Comparison of ENCODE assay signal across 9 cellular contexts in the genomic region with DNA sequence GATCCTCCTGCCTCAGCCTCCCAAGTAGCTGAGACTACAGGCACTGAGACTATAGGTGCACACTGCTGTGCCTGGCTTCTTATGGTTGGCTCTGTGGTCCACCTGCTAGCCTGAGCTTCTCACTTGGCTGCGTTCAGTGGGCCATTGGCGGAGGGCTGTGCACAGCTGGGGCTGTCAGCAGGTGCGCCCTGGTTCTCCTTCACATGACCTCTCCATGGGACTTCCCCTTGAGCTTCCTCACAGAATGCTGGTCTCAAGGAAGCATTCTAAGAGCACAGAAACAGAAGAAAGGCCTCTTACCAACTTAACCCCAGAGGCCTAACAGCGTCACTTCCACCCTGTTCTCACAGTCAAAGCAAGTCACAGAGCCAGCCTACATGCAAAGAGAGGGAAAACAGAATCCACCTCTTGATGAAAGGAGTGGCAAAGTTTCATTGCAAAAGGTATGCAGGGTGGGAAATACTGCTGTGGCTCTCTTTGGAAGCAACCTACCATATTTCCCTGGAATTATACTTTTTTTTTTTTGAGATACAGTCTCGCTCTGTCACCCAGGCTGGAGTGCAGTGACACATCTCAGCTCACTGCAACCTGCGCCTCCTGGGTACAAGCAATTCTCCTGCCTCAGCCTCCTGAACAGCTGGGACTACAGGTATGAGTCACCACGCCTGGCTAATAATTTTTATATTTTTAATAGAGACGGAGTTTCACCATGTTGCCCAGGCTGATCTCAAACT. TPM values are rescaled to one million over a fixed set of nuclear protein-coding genes. Genes with fewer than 3 reads are reported as not detected.
DNase-seq lines count a peak whose midpoint lies in the region; ATAC-seq and TF ChIP-seq lines count a peak whose summit lies in the region.
"Had no signal": no experiment of that assay in that cellular context is flagged by ENCODE, and none has a peak within 500 bp of the region (broad histone marks: within the 10 kb centered on the region; RNA-seq: fewer than 3 reads in every experiment).

No MANE protein-coding gene starts in this region.

- TF ChIP-seq CTCF in DND-41 (IDR thresholded peaks at IDR 0.05; ENCODE audit: borderline replicate concordance, extremely low read depth, low read length, poor library complexity, severe bottlenecking), result no peak

- no peak overlapping the region for H3K9ac ChIP-seq in DND-41 (ENCODE audit: low read depth, low read length)

- H3K4me2 ChIP-seq in DND-41 (ENCODE audit: insufficient read depth, low read length), result no peak overlapping the region

- H3K36me3 ChIP-seq in DND-41 (ENCODE audit: insufficient read depth, low read length) (peaks cover 40% of the 10 kb centered on the region), H7 (replicated peaks; ENCODE audit: control insufficient read depth, insufficient read depth, low read length) (no peaks in the 10 kb centered on the region)

- H3K79me2 ChIP-seq in DND-41 (ENCODE audit: insufficient read depth, low read length), result peaks cover 4% of the 10 kb centered on the region; the same call in 1 of the 2 replicates

- no peaks in the 10 kb centered on the region for H3K9me3 ChIP-seq in DND-41 (ENCODE audit: insufficient read depth, low read length, severe bottlenecking)

- H3K27ac ChIP-seq in DND-41 (ENCODE audit: low read length), result peak overlapping the region; percentile 44; the same call in 1 of the 2 replicates

- no peaks in the 10 kb centered on the region for H3K4me1 ChIP-seq in DND-41 (ENCODE audit: insufficient read depth, low read length)

- H2AFZ ChIP-seq in DND-41 (ENCODE audit: low read depth, low read length), result no peak overlapping the region

- H4K20me1 ChIP-seq in DND-41 (ENCODE audit: insufficient read depth, low read length), result no peaks in the 10 kb centered on the region

- H3K4me3 ChIP-seq in DND-41 (ENCODE audit: low read depth in 1 of 2, low read length in 2 of 2) (no peak overlapping the region), H7 (ENCODE audit: insufficient read depth, low read depth, low read length) (no peak overlapping the region)

- peak; percentile 35; the same call in 1 of the 3 replicates for ATAC-seq in DND-41 (ENCODE audit: insufficient read depth, low read depth)
- peak; percentile 91 for ATAC-seq in GM19324 (IDR thresholded peaks at IDR 0.05; ENCODE audit: low FRiP score, unreplicated experiment)
- peak; percentile 88 for ATAC-seq in HG03064 (IDR thresholded peaks at IDR 0.05; ENCODE audit: low read depth, unreplicated experiment)

- DNase-seq in DND-41 (no peak), NCI-H446 (lab: John Stamatoyannopoulos, UW) (no peak), H7 (no peak), NCI-H526 treated with DMSO at 0.1 percent for 48 hours (lab: John Stamatoyannopoulos, UW) (no peak), DMS153 treated with DMSO at 0.1 percent for 48 hours (lab: John Stamatoyannopoulos, UW; ENCODE audit: unreplicated experiment) (no peak)
- DNase-seq in activated T-cell treated with anti-CD3 and anti-CD28 coated beads, Interleukin-2, amount 50 U/mL, for 48 hours, result peak; percentile 29 to 35
- DNase-seq: NCI-H748 treated with DMSO at 0.1 percent for 48 hours had no signal

- H3K27me3 ChIP-seq in DND-41 (ENCODE audit: insufficient read depth, low read length, poor library complexity) (no peaks in the 10 kb centered on the region), H7 (ENCODE audit: control insufficient read depth, insufficient read depth, low read length) (no peaks in the 10 kb centered on the region)

RNA-seq across cellular contexts. Expression of gene RILPL2, which starts 9.3 kb away (rescaled TPM):
- 0.45 and 0.52 TPM in 2 replicates for total RNA-seq in H7 (2014; rRNA removed; shearing (Covaris generic))

RNA-seq across cellular contexts. Expression of gene SNRNP35, which starts 30.7 kb away (rescaled TPM):
- total RNA-seq in H7 (2014; rRNA removed; shearing (Covaris generic)), result 5.5 and 12.8 TPM in 2 replicates

RNA-seq across cellular contexts. Expression of gene KMT5A, which starts 43.3 kb away (rescaled TPM):
- 16.1 and 18.1 TPM in 2 replicates for total RNA-seq in H7 (2014; rRNA removed; shearing (Covaris generic))

Comparison
In these comparisons a context has a peak if more than half of its experiments do, and no peak if none do; other contexts are left out.
1. ATAC-seq: peak in every context shown above with its lines; median percentile 91 in GM19324; 88 in HG03064; 35 in DND-41.
2. DNase-seq: peak in activated T-cell treated with anti-CD3 and anti-CD28 coated beads, Interleukin-2, amount 50 U/mL, for 48 hours (2 of 2); none in DND-41 (single experiment), NCI-H446 (0 of 2), H7 (single experiment), NCI-H526 treated with DMSO at 0.1 percent for 48 hours (single experiment) and DMS153 treated with DMSO at 0.1 percent for 48 hours (single experiment).